1 cellular context compared by ENCODE assay signal in the genomic region with DNA sequence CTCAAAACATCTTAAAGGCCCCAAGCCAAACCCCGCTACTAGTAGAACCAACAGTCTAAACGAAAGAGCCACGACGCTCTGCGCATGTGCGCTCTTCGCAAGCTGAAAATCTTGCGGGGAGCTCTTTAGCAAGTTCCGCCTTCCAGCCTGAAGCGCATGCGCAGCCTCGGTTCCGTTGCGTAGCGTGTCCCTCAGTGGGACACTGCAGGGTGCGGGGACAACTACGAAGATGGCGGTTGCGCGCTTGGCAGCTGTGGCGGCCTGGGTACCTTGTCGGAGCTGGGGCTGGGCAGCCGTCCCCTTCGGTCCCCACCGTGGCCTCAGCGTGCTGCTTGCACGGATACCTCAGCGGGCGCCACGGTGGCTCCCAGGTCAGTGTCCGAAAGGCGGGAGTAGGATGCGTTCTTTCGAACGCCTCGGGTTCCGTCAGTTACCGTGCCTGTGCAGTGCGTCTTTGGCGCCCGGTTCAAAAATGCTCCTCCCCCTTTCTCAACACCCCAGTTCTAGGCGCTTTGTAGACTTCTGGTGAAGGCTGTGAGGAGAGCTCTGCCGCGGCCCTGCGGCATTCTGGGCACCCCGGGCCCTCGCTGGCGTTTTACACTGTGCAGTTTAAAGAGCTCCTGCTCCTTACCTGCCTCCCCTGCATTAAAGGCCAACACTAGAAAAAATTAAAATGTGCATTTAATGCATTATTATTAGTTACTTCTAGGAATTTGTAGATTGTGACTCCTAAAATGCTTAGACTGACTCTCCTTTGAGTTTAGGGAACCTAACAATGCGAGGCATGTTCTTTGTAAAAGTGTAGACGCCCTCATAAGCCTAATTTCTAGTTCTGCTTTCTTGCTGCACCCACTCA.
TF ChIP-seq lines count a peak whose summit lies in the region.

A gene (plus strand): TSS at position 194 of the 856 bp plus-strand sequence. CDS start 36 bp downstream, at position 230.

TF ChIP-seq in HepG2, 621 proteins besides CTCF, POLR2A, EP300 and RAD21 (continued from another document and continues in another):
- TF ChIP-seq, protein P1, sequence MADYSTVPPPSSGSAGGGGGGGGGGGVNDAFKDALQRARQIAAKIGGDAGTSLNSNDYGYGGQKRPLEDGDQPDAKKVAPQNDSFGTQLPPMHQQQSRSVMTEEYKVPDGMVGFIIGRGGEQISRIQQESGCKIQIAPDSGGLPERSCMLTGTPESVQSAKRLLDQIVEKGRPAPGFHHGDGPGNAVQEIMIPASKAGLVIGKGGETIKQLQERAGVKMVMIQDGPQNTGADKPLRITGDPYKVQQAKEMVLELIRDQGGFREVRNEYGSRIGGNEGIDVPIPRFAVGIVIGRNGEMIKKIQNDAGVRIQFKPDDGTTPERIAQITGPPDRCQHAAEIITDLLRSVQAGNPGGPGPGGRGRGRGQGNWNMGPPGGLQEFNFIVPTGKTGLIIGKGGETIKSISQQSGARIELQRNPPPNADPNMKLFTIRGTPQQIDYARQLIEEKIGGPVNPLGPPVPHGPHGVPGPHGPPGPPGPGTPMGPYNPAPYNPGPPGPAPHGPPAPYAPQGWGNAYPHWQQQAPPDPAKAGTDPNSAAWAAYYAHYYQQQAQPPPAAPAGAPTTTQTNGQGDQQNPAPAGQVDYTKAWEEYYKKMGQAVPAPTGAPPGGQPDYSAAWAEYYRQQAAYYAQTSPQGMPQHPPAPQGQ (CRISPR knock-in tag; IDR thresholded peaks at IDR 0.05; ENCODE audit: borderline replicate concordance) = no peak
- TF ChIP-seq JUN (CRISPR knock-in tag; IDR thresholded peaks at IDR 0.05) (no peak), TP53 (CRISPR knock-in tag; conservative IDR thresholded peaks at IDR 0.05) (peak; percentile 84; the same call in 1 of the 2 replicates), HNF4A (CRISPR knock-in tag; IDR thresholded peaks at IDR 0.05) (peak; percentile 20; the same call in 1 of the 2 replicates), ZSCAN30 (CRISPR knock-in tag; IDR thresholded peaks at IDR 0.05) (no peak), NONO (IDR thresholded peaks at IDR 0.05) (no peak), NONO (CRISPR knock-in tag; conservative IDR thresholded peaks at IDR 0.05) (peak; percentile 84), NRL (CRISPR knock-in tag; IDR thresholded peaks at IDR 0.05; ENCODE audit: borderline replicate concordance) (peak; percentile 95), ZSCAN20 (CRISPR knock-in tag; IDR thresholded peaks at IDR 0.05; ENCODE audit: borderline replicate concordance) (peak; percentile 93; the same call in 1 of the 2 replicates), GABPA (IDR thresholded peaks at IDR 0.05; ENCODE audit: low read depth, low read length) (no peak), GABPA (CRISPR knock-in tag; IDR thresholded peaks at IDR 0.05; ENCODE audit: low read depth) (no peak; the same call in 1 of the 2 replicates), ZNF430 (CRISPR knock-in tag; IDR thresholded peaks at IDR 0.05) (no peak; the same call in 1 of the 2 replicates), TBL1XR1 (IDR thresholded peaks at IDR 0.05; ENCODE audit: borderline replicate concordance, low read length, partially characterized antibody) (peak; percentile 24), TEAD3 (CRISPR knock-in tag; optimal IDR thresholded peaks at IDR 0.05; ENCODE audit: borderline replicate concordance) (peak; percentile 31), HNRNPK (IDR thresholded peaks at IDR 0.05; ENCODE audit: low read depth, low read length, poor library complexity, severe bottlenecking) (no peak), ARID2 (CRISPR knock-in tag; IDR thresholded peaks at IDR 0.05; ENCODE audit: borderline replicate concordance) (peak; percentile 93), ZNF263 (CRISPR knock-in tag; IDR thresholded peaks at IDR 0.05) (peak; percentile 59), RFX5 (IDR thresholded peaks at IDR 0.05; ENCODE audit: low read depth, low read length) (peak; percentile 37; the same call in 1 of the 2 replicates), MAZ (IDR thresholded peaks at IDR 0.05; ENCODE audit: borderline replicate concordance, low read depth, low read length) (no peak), MAZ (CRISPR knock-in tag; IDR thresholded peaks at IDR 0.05; ENCODE audit: low read depth) (peak; percentile 40; the same call in 1 of the 2 replicates), ZSCAN31 (CRISPR knock-in tag; IDR thresholded peaks at IDR 0.05; ENCODE audit: low read depth) (peak; percentile 90), ISX (CRISPR knock-in tag; conservative IDR thresholded peaks at IDR 0.05) (0 out of 2 replicates have a peak, but pooled peaks have one; percentile 88), PHF5A (CRISPR knock-in tag; IDR thresholded peaks at IDR 0.05; ENCODE audit: low read depth, unreplicated experiment) (no peak), SPEN (CRISPR knock-in tag; IDR thresholded peaks at IDR 0.05; ENCODE audit: low read depth) (peak; percentile 72; the same call in 1 of the 2 replicates), ZNF543 (CRISPR knock-in tag; IDR thresholded peaks at IDR 0.05) (peak; percentile 93), ZNF839 (CRISPR knock-in tag; IDR thresholded peaks at IDR 0.05; ENCODE audit: borderline replicate concordance) (0 out of 2 replicates have a peak, but pooled peaks have one; percentile 57), ZNF670 (CRISPR knock-in tag; IDR thresholded peaks at IDR 0.05; ENCODE audit: borderline replicate concordance) (peak; percentile 77; the same call in 1 of the 2 replicates), CBFB (CRISPR knock-in tag; IDR thresholded peaks at IDR 0.05) (peak; percentile 35; the same call in 1 of the 2 replicates), ZNF274 (CRISPR knock-in tag; IDR thresholded peaks at IDR 0.05) (peak; percentile 83; the same call in 1 of the 2 replicates), KDM2A (CRISPR knock-in tag; IDR thresholded peaks at IDR 0.05; ENCODE audit: borderline replicate concordance, low read depth) (peak; percentile 95), KLF16 (CRISPR knock-in tag; IDR thresholded peaks at IDR 0.05) (peak in 1 of 2 experiments; percentile 63; a peak in 2 of 4 replicates), ZFY (CRISPR knock-in tag; IDR thresholded peaks at IDR 0.05) (peak; percentile 86), ARHGAP35 (CRISPR knock-in tag; IDR thresholded peaks at IDR 0.05; ENCODE audit: borderline replicate concordance) (no peak)
- TF ChIP-seq, protein P2, sequence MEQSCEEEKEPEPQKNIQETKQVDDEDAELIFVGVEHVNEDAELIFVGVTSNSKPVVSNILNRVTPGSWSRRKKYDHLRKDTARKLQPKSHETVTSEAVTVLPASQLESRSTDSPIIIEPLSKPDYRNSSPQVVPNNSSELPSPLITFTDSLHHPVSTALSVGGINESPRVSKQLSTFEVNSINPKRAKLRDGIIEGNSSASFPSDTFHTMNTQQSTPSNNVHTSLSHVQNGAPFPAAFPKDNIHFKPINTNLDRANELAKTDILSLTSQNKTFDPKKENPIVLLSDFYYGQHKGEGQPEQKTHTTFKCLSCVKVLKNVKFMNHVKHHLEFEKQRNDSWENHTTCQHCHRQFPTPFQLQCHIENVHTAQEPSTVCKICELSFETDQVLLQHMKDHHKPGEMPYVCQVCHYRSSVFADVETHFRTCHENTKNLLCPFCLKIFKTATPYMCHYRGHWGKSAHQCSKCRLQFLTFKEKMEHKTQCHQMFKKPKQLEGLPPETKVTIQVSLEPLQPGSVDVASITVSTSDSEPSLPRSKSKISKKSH (CRISPR knock-in tag; IDR thresholded peaks at IDR 0.05; ENCODE audit: borderline replicate concordance) = peak; percentile 91; the same call in 1 of the 2 replicates
- TF ChIP-seq, protein P3, sequence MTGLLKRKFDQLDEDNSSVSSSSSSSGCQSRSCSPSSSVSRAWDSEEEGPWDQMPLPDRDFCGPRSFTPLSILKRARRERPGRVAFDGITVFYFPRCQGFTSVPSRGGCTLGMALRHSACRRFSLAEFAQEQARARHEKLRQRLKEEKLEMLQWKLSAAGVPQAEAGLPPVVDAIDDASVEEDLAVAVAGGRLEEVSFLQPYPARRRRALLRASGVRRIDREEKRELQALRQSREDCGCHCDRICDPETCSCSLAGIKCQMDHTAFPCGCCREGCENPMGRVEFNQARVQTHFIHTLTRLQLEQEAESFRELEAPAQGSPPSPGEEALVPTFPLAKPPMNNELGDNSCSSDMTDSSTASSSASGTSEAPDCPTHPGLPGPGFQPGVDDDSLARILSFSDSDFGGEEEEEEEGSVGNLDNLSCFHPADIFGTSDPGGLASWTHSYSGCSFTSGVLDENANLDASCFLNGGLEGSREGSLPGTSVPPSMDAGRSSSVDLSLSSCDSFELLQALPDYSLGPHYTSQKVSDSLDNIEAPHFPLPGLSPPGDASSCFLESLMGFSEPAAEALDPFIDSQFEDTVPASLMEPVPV (CRISPR knock-in tag; IDR thresholded peaks at IDR 0.05) = peak; percentile 89; the same call in 1 of the 2 replicates
- TF ChIP-seq, protein P4, sequence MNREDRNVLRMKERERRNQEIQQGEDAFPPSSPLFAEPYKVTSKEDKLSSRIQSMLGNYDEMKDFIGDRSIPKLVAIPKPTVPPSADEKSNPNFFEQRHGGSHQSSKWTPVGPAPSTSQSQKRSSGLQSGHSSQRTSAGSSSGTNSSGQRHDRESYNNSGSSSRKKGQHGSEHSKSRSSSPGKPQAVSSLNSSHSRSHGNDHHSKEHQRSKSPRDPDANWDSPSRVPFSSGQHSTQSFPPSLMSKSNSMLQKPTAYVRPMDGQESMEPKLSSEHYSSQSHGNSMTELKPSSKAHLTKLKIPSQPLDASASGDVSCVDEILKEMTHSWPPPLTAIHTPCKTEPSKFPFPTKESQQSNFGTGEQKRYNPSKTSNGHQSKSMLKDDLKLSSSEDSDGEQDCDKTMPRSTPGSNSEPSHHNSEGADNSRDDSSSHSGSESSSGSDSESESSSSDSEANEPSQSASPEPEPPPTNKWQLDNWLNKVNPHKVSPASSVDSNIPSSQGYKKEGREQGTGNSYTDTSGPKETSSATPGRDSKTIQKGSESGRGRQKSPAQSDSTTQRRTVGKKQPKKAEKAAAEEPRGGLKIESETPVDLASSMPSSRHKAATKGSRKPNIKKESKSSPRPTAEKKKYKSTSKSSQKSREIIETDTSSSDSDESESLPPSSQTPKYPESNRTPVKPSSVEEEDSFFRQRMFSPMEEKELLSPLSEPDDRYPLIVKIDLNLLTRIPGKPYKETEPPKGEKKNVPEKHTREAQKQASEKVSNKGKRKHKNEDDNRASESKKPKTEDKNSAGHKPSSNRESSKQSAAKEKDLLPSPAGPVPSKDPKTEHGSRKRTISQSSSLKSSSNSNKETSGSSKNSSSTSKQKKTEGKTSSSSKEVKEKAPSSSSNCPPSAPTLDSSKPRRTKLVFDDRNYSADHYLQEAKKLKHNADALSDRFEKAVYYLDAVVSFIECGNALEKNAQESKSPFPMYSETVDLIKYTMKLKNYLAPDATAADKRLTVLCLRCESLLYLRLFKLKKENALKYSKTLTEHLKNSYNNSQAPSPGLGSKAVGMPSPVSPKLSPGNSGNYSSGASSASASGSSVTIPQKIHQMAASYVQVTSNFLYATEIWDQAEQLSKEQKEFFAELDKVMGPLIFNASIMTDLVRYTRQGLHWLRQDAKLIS (CRISPR knock-in tag; IDR thresholded peaks at IDR 0.05) = 0 out of 2 replicates have a peak, but pooled peaks have one; percentile 73
- TF ChIP-seq, protein P5, sequence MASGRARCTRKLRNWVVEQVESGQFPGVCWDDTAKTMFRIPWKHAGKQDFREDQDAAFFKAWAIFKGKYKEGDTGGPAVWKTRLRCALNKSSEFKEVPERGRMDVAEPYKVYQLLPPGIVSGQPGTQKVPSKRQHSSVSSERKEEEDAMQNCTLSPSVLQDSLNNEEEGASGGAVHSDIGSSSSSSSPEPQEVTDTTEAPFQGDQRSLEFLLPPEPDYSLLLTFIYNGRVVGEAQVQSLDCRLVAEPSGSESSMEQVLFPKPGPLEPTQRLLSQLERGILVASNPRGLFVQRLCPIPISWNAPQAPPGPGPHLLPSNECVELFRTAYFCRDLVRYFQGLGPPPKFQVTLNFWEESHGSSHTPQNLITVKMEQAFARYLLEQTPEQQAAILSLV (CRISPR knock-in tag; IDR thresholded peaks at IDR 0.05; ENCODE audit: borderline replicate concordance) = peak; percentile 61; the same call in 1 of the 2 replicates
- TF ChIP-seq, protein P6, sequence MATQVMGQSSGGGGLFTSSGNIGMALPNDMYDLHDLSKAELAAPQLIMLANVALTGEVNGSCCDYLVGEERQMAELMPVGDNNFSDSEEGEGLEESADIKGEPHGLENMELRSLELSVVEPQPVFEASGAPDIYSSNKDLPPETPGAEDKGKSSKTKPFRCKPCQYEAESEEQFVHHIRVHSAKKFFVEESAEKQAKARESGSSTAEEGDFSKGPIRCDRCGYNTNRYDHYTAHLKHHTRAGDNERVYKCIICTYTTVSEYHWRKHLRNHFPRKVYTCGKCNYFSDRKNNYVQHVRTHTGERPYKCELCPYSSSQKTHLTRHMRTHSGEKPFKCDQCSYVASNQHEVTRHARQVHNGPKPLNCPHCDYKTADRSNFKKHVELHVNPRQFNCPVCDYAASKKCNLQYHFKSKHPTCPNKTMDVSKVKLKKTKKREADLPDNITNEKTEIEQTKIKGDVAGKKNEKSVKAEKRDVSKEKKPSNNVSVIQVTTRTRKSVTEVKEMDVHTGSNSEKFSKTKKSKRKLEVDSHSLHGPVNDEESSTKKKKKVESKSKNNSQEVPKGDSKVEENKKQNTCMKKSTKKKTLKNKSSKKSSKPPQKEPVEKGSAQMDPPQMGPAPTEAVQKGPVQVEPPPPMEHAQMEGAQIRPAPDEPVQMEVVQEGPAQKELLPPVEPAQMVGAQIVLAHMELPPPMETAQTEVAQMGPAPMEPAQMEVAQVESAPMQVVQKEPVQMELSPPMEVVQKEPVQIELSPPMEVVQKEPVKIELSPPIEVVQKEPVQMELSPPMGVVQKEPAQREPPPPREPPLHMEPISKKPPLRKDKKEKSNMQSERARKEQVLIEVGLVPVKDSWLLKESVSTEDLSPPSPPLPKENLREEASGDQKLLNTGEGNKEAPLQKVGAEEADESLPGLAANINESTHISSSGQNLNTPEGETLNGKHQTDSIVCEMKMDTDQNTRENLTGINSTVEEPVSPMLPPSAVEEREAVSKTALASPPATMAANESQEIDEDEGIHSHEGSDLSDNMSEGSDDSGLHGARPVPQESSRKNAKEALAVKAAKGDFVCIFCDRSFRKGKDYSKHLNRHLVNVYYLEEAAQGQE (IDR thresholded peaks at IDR 0.05; ENCODE audit: borderline replicate concordance in 1 of 2, low read depth in 1 of 2, low read length in 2 of 2) = peak in 1 of 2 experiments; percentile 21; a peak in 1 of 4 replicates
